In genomic region chr20:35695978-35696377, GRCh38 we compare ENCODE assay signal across 11 cellular contexts.
"Had no signal": no experiment of that assay in that cellular context is flagged by ENCODE, and none has a peak within 500 bp of the region (broad histone marks: within the 10 kb centered on the region; RNA-seq: fewer than 3 reads in every experiment).

No MANE protein-coding gene starts in this region.

- H3K27ac Mint-ChIP-seq: activated naive CD8-positive, alpha-beta T cell treated with anti-CD3 and anti-CD28 coated beads, Interleukin-2, amount 10 ng/mL, durations not matched to agents 7 days and 5 days; effector memory CD8-positive, alpha-beta T cell; memory B cell; stimulated activated naive B cell treated with anti-CD40 and anti-IgM and Interleukin-4, amounts not matched to agents 10 μg/mL and 1 μg/mL and 100 μg/mL, for 72 hours; WTC11 had no signal

- H3K4me3 Mint-ChIP-seq: activated CD4-positive, alpha-beta memory T cell treated with anti-CD3 and anti-CD28 coated beads, Interleukin-2, amount 10 ng/mL, durations not matched to agents 7 days and 5 days; activated naive CD8-positive, alpha-beta T cell treated with anti-CD3 and anti-CD28 coated beads, Interleukin-2, amount 10 ng/mL, durations not matched to agents 7 days and 5 days; effector memory CD8-positive, alpha-beta T cell; memory B cell; stimulated activated naive B cell treated with anti-CD40 and anti-IgM and Interleukin-4, amounts not matched to agents 10 μg/mL and 1 μg/mL and 100 μg/mL, for 72 hours; WTC11 had no signal

- ATAC-seq: effector memory CD8-positive, alpha-beta T cell; pancreas; stimulated activated naive B cell treated with anti-CD40 and anti-IgM and Interleukin-4, amounts not matched to agents 10 μg/mL and 1 μg/mL and 100 μg/mL, for 72 hours; upper lobe of right lung; WTC11 had no signal

- DNase-seq: activated CD4-positive, alpha-beta memory T cell treated with anti-CD3 and anti-CD28 coated beads, Interleukin-2, amount 10 ng/mL, durations not matched to agents 7 days and 5 days; activated CD4-positive, alpha-beta T cell treated with anti-CD3 and anti-CD28 coated beads for 4 hours; amygdala; effector memory CD8-positive, alpha-beta T cell; foreskin fibroblast; pancreas; stimulated activated naive B cell treated with anti-CD40 and anti-IgM and Interleukin-4, amounts not matched to agents 10 μg/mL and 1 μg/mL and 100 μg/mL, for 72 hours had no signal

- H3K27me3 Mint-ChIP-seq: activated CD4-positive, alpha-beta memory T cell treated with anti-CD3 and anti-CD28 coated beads, Interleukin-2, amount 10 ng/mL, durations not matched to agents 7 days and 5 days; activated naive CD8-positive, alpha-beta T cell treated with anti-CD3 and anti-CD28 coated beads, Interleukin-2, amount 10 ng/mL, durations not matched to agents 7 days and 5 days; effector memory CD8-positive, alpha-beta T cell; memory B cell; stimulated activated naive B cell treated with anti-CD40 and anti-IgM and Interleukin-4, amounts not matched to agents 10 μg/mL and 1 μg/mL and 100 μg/mL, for 72 hours had no signal

- H3K9me3 Mint-ChIP-seq: activated CD4-positive, alpha-beta memory T cell treated with anti-CD3 and anti-CD28 coated beads, Interleukin-2, amount 10 ng/mL, durations not matched to agents 7 days and 5 days; activated naive CD8-positive, alpha-beta T cell treated with anti-CD3 and anti-CD28 coated beads, Interleukin-2, amount 10 ng/mL, durations not matched to agents 7 days and 5 days; effector memory CD8-positive, alpha-beta T cell; memory B cell; stimulated activated naive B cell treated with anti-CD40 and anti-IgM and Interleukin-4, amounts not matched to agents 10 μg/mL and 1 μg/mL and 100 μg/mL, for 72 hours; WTC11 had no signal
